ENCODE assay signal across 1 cellular context in the genomic region with DNA sequence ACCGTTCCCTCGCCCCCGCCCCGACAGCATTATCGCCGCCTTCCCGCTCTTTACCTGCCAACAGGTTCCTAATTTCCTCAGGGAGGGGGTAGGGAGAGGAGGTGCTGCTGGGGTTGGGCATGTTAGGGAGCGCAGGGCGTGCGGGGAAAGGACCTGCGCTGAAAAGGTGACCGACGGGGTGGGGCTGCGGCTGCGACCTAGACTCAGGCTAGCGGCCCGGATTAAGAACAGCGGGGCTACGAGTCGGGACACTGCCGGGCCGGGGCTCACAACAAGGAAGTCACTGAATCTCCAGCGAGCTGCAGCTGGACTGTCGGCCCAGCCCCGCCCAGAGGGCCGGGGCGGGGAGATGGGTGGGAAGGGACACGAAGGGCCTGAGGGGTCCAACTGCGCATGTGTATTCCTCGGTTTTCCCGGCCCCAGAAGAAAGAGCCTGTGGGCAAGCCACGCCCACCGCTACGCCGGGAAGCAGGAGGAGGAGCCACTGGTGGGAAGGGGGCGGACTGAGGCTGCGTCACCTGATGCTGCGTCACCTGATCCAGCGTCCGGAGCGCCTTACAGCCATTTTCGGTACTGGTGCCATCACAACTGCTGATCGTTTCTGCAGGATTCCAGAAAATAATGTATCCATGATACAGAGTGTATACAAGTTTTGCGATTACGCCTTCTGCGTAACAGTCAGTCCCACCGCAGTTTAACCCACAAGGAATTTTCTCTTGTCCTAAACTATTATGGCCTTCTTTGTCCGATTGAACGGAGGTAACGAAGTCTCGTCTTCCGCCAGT.
TF ChIP-seq lines count a peak whose summit lies in the region.

TSS of gene SKAP2 (minus strand) at position 282 of the 785 bp plus-strand sequence. CDS start at position 121, 161 bp downstream.

TF ChIP-seq in HepG2, 621 proteins besides CTCF, POLR2A, EP300 and RAD21 (continued from another document and continues in another):
- TF ChIP-seq HIC2 (CRISPR knock-in tag; IDR thresholded peaks at IDR 0.05; ENCODE audit: low read depth) (no peak), FOSL2 (CRISPR knock-in tag; IDR thresholded peaks at IDR 0.05) (peak; percentile 61; the same call in 1 of the 2 replicates), PRMT3 (CRISPR knock-in tag; IDR thresholded peaks at IDR 0.05; ENCODE audit: borderline replicate concordance, low read depth) (no peak), IKZF4 (CRISPR knock-in tag; IDR thresholded peaks at IDR 0.05; ENCODE audit: borderline replicate concordance, low read depth, not compliant biosample characterization) (peak; percentile 60), MIXL1 (CRISPR knock-in tag; IDR thresholded peaks at IDR 0.05) (peak; percentile 10; the same call in 1 of the 2 replicates), KLF15 (CRISPR knock-in tag; IDR thresholded peaks at IDR 0.05; ENCODE audit: borderline replicate concordance) (no peak), JUN (CRISPR knock-in tag; IDR thresholded peaks at IDR 0.05) (0 out of 2 replicates have a peak, but pooled peaks have one; percentile 69), ZSCAN31 (CRISPR knock-in tag; IDR thresholded peaks at IDR 0.05; ENCODE audit: low read depth) (peak; percentile 32; the same call in 1 of the 2 replicates), ARID5B (CRISPR knock-in tag; IDR thresholded peaks at IDR 0.05) (peak; percentile 38), KMT2B (CRISPR knock-in tag; IDR thresholded peaks at IDR 0.05) (peak; percentile 62), ZNF547 (CRISPR knock-in tag; IDR thresholded peaks at IDR 0.05) (peak; percentile 63; the same call in 1 of the 2 replicates), ZFP37 (CRISPR knock-in tag; IDR thresholded peaks at IDR 0.05; ENCODE audit: borderline replicate concordance) (no peak; the same call in 1 of the 2 replicates), YY1 (IDR thresholded peaks at IDR 0.05; ENCODE audit: insufficient read depth, insufficient replicate concordance, low read depth, low read length) (peak; percentile 91), SP2 (CRISPR knock-in tag; IDR thresholded peaks at IDR 0.05) (no peak; the same call in 1 of the 2 replicates), SNRNP70 (IDR thresholded peaks at IDR 0.05; ENCODE audit: low read depth, low read length) (no peak), ZFP90 (CRISPR knock-in tag; IDR thresholded peaks at IDR 0.05; ENCODE audit: borderline replicate concordance) (no peak; the same call in 1 of the 2 replicates), ZNF737 (CRISPR knock-in tag; IDR thresholded peaks at IDR 0.05; ENCODE audit: borderline replicate concordance) (no peak), MIER3 (CRISPR knock-in tag; IDR thresholded peaks at IDR 0.05; ENCODE audit: borderline replicate concordance) (peak; percentile 70; the same call in 1 of the 2 replicates), SOX5 (CRISPR knock-in tag; IDR thresholded peaks at IDR 0.05; ENCODE audit: borderline replicate concordance) (peak; percentile 26; the same call in 1 of the 2 replicates), DMAP1 (CRISPR knock-in tag; IDR thresholded peaks at IDR 0.05) (peak; percentile 62), CCAR2 (optimal IDR thresholded peaks at IDR 0.05; ENCODE audit: low read depth, low read length) (no peak), ELF4 (CRISPR knock-in tag; IDR thresholded peaks at IDR 0.05; ENCODE audit: borderline replicate concordance) (peak; percentile 71; the same call in 1 of the 2 replicates), RNF2 (conservative IDR thresholded peaks at IDR 0.05; ENCODE audit: low read depth) (peak; percentile 86), DR1 (CRISPR knock-in tag; IDR thresholded peaks at IDR 0.05) (0 out of 2 replicates have a peak, but pooled peaks have one; percentile 42), MAZ (IDR thresholded peaks at IDR 0.05; ENCODE audit: borderline replicate concordance, low read depth, low read length) (peak; percentile 84), MAZ (CRISPR knock-in tag; IDR thresholded peaks at IDR 0.05; ENCODE audit: low read depth) (peak; percentile 80), ARHGAP35 (CRISPR knock-in tag; IDR thresholded peaks at IDR 0.05; ENCODE audit: borderline replicate concordance) (no peak)
- TF ChIP-seq, protein P1, sequence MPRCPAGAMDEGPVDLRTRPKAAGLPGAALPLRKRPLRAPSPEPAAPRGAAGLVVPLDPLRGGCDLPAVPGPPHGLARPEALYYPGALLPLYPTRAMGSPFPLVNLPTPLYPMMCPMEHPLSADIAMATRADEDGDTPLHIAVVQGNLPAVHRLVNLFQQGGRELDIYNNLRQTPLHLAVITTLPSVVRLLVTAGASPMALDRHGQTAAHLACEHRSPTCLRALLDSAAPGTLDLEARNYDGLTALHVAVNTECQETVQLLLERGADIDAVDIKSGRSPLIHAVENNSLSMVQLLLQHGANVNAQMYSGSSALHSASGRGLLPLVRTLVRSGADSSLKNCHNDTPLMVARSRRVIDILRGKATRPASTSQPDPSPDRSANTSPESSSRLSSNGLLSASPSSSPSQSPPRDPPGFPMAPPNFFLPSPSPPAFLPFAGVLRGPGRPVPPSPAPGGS (CRISPR knock-in tag; IDR thresholded peaks at IDR 0.05): peak; percentile 33; the same call in 1 of the 2 replicates
- TF ChIP-seq, protein P2, sequence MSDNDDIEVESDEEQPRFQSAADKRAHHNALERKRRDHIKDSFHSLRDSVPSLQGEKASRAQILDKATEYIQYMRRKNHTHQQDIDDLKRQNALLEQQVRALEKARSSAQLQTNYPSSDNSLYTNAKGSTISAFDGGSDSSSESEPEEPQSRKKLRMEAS (IDR thresholded peaks at IDR 0.05): peak; percentile 48; the same call in 1 of the 2 replicates
- TF ChIP-seq, protein P3, sequence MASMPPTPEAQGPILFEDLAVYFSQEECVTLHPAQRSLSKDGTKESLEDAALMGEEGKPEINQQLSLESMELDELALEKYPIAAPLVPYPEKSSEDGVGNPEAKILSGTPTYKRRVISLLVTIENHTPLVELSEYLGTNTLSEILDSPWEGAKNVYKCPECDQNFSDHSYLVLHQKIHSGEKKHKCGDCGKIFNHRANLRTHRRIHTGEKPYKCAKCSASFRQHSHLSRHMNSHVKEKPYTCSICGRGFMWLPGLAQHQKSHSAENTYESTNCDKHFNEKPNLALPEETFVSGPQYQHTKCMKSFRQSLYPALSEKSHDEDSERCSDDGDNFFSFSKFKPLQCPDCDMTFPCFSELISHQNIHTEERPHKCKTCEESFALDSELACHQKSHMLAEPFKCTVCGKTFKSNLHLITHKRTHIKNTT (CRISPR knock-in tag; IDR thresholded peaks at IDR 0.05): no peak
- TF ChIP-seq, protein P4, sequence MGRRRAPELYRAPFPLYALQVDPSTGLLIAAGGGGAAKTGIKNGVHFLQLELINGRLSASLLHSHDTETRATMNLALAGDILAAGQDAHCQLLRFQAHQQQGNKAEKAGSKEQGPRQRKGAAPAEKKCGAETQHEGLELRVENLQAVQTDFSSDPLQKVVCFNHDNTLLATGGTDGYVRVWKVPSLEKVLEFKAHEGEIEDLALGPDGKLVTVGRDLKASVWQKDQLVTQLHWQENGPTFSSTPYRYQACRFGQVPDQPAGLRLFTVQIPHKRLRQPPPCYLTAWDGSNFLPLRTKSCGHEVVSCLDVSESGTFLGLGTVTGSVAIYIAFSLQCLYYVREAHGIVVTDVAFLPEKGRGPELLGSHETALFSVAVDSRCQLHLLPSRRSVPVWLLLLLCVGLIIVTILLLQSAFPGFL (CRISPR knock-in tag; IDR thresholded peaks at IDR 0.05): 0 out of 2 replicates have a peak, but pooled peaks have one; percentile 29
- TF ChIP-seq, protein P5, sequence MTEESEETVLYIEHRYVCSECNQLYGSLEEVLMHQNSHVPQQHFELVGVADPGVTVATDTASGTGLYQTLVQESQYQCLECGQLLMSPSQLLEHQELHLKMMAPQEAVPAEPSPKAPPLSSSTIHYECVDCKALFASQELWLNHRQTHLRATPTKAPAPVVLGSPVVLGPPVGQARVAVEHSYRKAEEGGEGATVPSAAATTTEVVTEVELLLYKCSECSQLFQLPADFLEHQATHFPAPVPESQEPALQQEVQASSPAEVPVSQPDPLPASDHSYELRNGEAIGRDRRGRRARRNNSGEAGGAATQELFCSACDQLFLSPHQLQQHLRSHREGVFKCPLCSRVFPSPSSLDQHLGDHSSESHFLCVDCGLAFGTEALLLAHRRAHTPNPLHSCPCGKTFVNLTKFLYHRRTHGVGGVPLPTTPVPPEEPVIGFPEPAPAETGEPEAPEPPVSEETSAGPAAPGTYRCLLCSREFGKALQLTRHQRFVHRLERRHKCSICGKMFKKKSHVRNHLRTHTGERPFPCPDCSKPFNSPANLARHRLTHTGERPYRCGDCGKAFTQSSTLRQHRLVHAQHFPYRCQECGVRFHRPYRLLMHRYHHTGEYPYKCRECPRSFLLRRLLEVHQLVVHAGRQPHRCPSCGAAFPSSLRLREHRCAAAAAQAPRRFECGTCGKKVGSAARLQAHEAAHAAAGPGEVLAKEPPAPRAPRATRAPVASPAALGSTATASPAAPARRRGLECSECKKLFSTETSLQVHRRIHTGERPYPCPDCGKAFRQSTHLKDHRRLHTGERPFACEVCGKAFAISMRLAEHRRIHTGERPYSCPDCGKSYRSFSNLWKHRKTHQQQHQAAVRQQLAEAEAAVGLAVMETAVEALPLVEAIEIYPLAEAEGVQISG (CRISPR knock-in tag; IDR thresholded peaks at IDR 0.05): peak; percentile 53
- TF ChIP-seq, protein P6, sequence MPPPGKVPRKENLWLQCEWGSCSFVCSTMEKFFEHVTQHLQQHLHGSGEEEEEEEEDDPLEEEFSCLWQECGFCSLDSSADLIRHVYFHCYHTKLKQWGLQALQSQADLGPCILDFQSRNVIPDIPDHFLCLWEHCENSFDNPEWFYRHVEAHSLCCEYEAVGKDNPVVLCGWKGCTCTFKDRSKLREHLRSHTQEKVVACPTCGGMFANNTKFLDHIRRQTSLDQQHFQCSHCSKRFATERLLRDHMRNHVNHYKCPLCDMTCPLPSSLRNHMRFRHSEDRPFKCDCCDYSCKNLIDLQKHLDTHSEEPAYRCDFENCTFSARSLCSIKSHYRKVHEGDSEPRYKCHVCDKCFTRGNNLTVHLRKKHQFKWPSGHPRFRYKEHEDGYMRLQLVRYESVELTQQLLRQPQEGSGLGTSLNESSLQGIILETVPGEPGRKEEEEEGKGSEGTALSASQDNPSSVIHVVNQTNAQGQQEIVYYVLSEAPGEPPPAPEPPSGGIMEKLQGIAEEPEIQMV (CRISPR knock-in tag; IDR thresholded peaks at IDR 0.05; ENCODE audit: low read depth): peak; percentile 90
- TF ChIP-seq, protein P7, sequence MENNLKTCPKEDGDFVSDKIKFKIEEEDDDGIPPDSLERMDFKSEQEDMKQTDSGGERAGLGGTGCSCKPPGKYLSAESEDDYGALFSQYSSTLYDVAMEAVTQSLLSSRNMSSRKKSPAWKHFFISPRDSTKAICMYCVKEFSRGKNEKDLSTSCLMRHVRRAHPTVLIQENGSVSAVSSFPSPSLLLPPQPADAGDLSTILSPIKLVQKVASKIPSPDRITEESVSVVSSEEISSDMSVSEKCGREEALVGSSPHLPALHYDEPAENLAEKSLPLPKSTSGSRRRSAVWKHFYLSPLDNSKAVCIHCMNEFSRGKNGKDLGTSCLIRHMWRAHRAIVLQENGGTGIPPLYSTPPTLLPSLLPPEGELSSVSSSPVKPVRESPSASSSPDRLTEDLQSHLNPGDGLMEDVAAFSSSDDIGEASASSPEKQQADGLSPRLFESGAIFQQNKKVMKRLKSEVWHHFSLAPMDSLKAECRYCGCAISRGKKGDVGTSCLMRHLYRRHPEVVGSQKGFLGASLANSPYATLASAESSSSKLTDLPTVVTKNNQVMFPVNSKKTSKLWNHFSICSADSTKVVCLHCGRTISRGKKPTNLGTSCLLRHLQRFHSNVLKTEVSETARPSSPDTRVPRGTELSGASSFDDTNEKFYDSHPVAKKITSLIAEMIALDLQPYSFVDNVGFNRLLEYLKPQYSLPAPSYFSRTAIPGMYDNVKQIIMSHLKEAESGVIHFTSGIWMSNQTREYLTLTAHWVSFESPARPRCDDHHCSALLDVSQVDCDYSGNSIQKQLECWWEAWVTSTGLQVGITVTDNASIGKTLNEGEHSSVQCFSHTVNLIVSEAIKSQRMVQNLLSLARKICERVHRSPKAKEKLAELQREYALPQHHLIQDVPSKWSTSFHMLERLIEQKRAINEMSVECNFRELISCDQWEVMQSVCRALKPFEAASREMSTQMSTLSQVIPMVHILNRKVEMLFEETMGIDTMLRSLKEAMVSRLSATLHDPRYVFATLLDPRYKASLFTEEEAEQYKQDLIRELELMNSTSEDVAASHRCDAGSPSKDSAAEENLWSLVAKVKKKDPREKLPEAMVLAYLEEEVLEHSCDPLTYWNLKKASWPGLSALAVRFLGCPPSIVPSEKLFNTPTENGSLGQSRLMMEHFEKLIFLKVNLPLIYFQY (CRISPR knock-in tag; IDR thresholded peaks at IDR 0.05; ENCODE audit: borderline replicate concordance): peak; percentile 77
